1 cellular context compared by ENCODE assay signal in genomic region chr14:32078794-32079663, GRCh38.
A peak's percentile ranks its signal among the peaks of the same experiment; 100 is the strongest.
TF ChIP-seq lines count a peak whose summit lies in the region.

No MANE protein-coding gene starts in this region.

TF ChIP-seq in HepG2, 621 proteins besides CTCF, POLR2A, EP300 and RAD21 (continued from another document and continues in another):
- TF ChIP-seq GLI4 (CRISPR knock-in tag; IDR thresholded peaks at IDR 0.05; ENCODE audit: borderline replicate concordance) = no peak
- no peak for TF ChIP-seq IRF9 (CRISPR knock-in tag; IDR thresholded peaks at IDR 0.05; ENCODE audit: borderline replicate concordance)
- TF ChIP-seq, protein P1, sequence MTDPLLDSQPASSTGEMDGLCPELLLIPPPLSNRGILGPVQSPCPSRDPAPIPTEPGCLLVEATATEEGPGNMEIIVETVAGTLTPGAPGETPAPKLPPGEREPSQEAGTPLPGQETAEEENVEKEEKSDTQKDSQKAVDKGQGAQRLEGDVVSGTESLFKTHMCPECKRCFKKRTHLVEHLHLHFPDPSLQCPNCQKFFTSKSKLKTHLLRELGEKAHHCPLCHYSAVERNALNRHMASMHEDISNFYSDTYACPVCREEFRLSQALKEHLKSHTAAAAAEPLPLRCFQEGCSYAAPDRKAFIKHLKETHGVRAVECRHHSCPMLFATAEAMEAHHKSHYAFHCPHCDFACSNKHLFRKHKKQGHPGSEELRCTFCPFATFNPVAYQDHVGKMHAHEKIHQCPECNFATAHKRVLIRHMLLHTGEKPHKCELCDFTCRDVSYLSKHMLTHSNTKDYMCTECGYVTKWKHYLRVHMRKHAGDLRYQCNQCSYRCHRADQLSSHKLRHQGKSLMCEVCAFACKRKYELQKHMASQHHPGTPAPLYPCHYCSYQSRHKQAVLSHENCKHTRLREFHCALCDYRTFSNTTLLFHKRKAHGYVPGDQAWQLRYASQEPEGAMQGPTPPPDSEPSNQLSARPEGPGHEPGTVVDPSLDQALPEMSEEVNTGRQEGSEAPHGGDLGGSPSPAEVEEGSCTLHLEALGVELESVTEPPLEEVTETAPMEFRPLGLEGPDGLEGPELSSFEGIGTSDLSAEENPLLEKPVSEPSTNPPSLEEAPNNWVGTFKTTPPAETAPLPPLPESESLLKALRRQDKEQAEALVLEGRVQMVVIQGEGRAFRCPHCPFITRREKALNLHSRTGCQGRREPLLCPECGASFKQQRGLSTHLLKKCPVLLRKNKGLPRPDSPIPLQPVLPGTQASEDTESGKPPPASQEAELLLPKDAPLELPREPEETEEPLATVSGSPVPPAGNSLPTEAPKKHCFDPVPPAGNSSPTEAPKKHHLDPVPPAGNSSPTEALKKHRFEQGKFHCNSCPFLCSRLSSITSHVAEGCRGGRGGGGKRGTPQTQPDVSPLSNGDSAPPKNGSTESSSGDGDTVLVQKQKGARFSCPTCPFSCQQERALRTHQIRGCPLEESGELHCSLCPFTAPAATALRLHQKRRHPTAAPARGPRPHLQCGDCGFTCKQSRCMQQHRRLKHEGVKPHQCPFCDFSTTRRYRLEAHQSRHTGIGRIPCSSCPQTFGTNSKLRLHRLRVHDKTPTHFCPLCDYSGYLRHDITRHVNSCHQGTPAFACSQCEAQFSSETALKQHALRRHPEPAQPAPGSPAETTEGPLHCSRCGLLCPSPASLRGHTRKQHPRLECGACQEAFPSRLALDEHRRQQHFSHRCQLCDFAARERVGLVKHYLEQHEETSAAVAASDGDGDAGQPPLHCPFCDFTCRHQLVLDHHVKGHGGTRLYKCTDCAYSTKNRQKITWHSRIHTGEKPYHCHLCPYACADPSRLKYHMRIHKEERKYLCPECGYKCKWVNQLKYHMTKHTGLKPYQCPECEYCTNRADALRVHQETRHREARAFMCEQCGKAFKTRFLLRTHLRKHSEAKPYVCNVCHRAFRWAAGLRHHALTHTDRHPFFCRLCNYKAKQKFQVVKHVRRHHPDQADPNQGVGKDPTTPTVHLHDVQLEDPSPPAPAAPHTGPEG (CRISPR knock-in tag; IDR thresholded peaks at IDR 0.05) = no peak
- TF ChIP-seq, protein P2, sequence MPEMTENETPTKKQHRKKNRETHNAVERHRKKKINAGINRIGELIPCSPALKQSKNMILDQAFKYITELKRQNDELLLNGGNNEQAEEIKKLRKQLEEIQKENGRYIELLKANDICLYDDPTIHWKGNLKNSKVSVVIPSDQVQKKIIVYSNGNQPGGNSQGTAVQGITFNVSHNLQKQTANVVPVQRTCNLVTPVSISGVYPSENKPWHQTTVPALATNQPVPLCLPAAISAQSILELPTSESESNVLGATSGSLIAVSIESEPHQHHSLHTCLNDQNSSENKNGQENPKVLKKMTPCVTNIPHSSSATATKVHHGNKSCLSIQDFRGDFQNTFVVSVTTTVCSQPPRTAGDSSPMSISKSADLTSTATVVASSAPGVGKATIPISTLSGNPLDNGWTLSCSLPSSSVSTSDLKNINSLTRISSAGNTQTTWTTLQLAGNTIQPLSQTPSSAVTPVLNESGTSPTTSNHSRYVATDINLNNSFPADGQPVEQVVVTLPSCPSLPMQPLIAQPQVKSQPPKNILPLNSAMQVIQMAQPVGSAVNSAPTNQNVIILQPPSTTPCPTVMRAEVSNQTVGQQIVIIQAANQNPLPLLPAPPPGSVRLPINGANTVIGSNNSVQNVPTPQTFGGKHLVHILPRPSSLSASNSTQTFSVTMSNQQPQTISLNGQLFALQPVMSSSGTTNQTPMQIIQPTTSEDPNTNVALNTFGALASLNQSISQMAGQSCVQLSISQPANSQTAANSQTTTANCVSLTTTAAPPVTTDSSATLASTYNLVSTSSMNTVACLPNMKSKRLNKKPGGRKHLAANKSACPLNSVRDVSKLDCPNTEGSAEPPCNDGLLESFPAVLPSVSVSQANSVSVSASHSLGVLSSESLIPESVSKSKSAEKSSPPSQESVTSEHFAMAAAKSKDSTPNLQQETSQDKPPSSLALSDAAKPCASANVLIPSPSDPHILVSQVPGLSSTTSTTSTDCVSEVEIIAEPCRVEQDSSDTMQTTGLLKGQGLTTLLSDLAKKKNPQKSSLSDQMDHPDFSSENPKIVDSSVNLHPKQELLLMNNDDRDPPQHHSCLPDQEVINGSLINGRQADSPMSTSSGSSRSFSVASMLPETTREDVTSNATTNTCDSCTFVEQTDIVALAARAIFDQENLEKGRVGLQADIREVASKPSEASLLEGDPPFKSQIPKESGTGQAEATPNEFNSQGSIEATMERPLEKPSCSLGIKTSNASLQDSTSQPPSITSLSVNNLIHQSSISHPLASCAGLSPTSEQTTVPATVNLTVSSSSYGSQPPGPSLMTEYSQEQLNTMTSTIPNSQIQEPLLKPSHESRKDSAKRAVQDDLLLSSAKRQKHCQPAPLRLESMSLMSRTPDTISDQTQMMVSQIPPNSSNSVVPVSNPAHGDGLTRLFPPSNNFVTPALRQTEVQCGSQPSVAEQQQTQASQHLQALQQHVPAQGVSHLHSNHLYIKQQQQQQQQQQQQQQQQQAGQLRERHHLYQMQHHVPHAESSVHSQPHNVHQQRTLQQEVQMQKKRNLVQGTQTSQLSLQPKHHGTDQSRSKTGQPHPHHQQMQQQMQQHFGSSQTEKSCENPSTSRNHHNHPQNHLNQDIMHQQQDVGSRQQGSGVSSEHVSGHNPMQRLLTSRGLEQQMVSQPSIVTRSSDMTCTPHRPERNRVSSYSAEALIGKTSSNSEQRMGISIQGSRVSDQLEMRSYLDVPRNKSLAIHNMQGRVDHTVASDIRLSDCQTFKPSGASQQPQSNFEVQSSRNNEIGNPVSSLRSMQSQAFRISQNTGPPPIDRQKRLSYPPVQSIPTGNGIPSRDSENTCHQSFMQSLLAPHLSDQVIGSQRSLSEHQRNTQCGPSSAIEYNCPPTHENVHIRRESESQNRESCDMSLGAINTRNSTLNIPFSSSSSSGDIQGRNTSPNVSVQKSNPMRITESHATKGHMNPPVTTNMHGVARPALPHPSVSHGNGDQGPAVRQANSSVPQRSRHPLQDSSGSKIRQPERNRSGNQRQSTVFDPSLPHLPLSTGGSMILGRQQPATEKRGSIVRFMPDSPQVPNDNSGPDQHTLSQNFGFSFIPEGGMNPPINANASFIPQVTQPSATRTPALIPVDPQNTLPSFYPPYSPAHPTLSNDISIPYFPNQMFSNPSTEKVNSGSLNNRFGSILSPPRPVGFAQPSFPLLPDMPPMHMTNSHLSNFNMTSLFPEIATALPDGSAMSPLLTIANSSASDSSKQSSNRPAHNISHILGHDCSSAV (CRISPR knock-in tag; IDR thresholded peaks at IDR 0.05; ENCODE audit: borderline replicate concordance) = no peak; the same call in 1 of the 2 replicates
- no peak for TF ChIP-seq ZSCAN5A (CRISPR knock-in tag; IDR thresholded peaks at IDR 0.05; ENCODE audit: borderline replicate concordance)
- no peak for TF ChIP-seq ZNF547 (CRISPR knock-in tag; IDR thresholded peaks at IDR 0.05)
- no peak for TF ChIP-seq ZNF253 (CRISPR knock-in tag; IDR thresholded peaks at IDR 0.05; ENCODE audit: borderline replicate concordance)
- TF ChIP-seq JUNB (CRISPR knock-in tag; IDR thresholded peaks at IDR 0.05; ENCODE audit: borderline replicate concordance) = no peak; the same call in 1 of the 2 replicates
- no peak for TF ChIP-seq ZNF572 (CRISPR knock-in tag; IDR thresholded peaks at IDR 0.05)
- TF ChIP-seq ZBTB21 (CRISPR knock-in tag; IDR thresholded peaks at IDR 0.05) = no peak
- TF ChIP-seq ARNT2 (CRISPR knock-in tag; IDR thresholded peaks at IDR 0.05; ENCODE audit: low read depth) = no peak
- TF ChIP-seq KMT2A (CRISPR knock-in tag; IDR thresholded peaks at IDR 0.05) = peak; percentile 86; the same call in 1 of the 2 replicates
- no peak for TF ChIP-seq TGIF2 (CRISPR knock-in tag; IDR thresholded peaks at IDR 0.05)
- TF ChIP-seq ZNF678 (CRISPR knock-in tag; IDR thresholded peaks at IDR 0.05) = no peak
- TF ChIP-seq RBM39 (IDR thresholded peaks at IDR 0.05; ENCODE audit: low read depth, low read length, poor library complexity, severe bottlenecking) = no peak
- TF ChIP-seq ZNF788 (CRISPR knock-in tag; IDR thresholded peaks at IDR 0.05; ENCODE audit: borderline replicate concordance) = no peak
- TF ChIP-seq ZKSCAN5 (CRISPR knock-in tag; IDR thresholded peaks at IDR 0.05) = no peak
- TF ChIP-seq SALL2 (CRISPR knock-in tag; IDR thresholded peaks at IDR 0.05) = no peak
- no peak for TF ChIP-seq ZNF792 (CRISPR knock-in tag; IDR thresholded peaks at IDR 0.05)
- TF ChIP-seq TBX2 (CRISPR knock-in tag; IDR thresholded peaks at IDR 0.05; ENCODE audit: borderline replicate concordance) = no peak
- no peak for TF ChIP-seq PITX1 (CRISPR knock-in tag; IDR thresholded peaks at IDR 0.05)
- no peak for TF ChIP-seq ZBTB7A (CRISPR knock-in tag; IDR thresholded peaks at IDR 0.05)
- 0 out of 2 replicates have a peak, but pooled peaks have one; percentile 25 for TF ChIP-seq HMG20A (CRISPR knock-in tag; IDR thresholded peaks at IDR 0.05; ENCODE audit: borderline replicate concordance)
- TF ChIP-seq ZNF343 (CRISPR knock-in tag; IDR thresholded peaks at IDR 0.05) = no peak
- no peak for TF ChIP-seq ZNF761 (CRISPR knock-in tag; conservative IDR thresholded peaks at IDR 0.05)
- TF ChIP-seq GFI1 (CRISPR knock-in tag; IDR thresholded peaks at IDR 0.05; ENCODE audit: borderline replicate concordance) = peak; percentile 49; the same call in 1 of the 2 replicates
- no peak for TF ChIP-seq KLF13 (CRISPR knock-in tag; IDR thresholded peaks at IDR 0.05)
- no peak for TF ChIP-seq CCDC6 (CRISPR knock-in tag; IDR thresholded peaks at IDR 0.05)
- no peak for TF ChIP-seq ZNF207 (IDR thresholded peaks at IDR 0.05; ENCODE audit: borderline replicate concordance)
- no peak for TF ChIP-seq ARHGAP35 (CRISPR knock-in tag; IDR thresholded peaks at IDR 0.05; ENCODE audit: borderline replicate concordance)
- TF ChIP-seq ZNF501 (CRISPR knock-in tag; IDR thresholded peaks at IDR 0.05) = no peak
- TF ChIP-seq MEIS2 (CRISPR knock-in tag; IDR thresholded peaks at IDR 0.05) = no peak
- no peak; the same call in 1 of the 2 replicates for TF ChIP-seq HDAC2 (CRISPR knock-in tag; IDR thresholded peaks at IDR 0.05)
- no peak for TF ChIP-seq NR3C1 (CRISPR knock-in tag; IDR thresholded peaks at IDR 0.05)
- TF ChIP-seq HNF4G (IDR thresholded peaks at IDR 0.05; ENCODE audit: borderline replicate concordance, low read depth, low read length) = no peak
- no peak for TF ChIP-seq HNF4G (CRISPR knock-in tag; IDR thresholded peaks at IDR 0.05; ENCODE audit: borderline replicate concordance, low read depth)
- peak; percentile 43 for TF ChIP-seq ZNF18 (CRISPR knock-in tag; IDR thresholded peaks at IDR 0.05; ENCODE audit: insufficient replicate concordance)
- TF ChIP-seq LCORL (IDR thresholded peaks at IDR 0.05) = no peak; the same call in 1 of the 2 replicates
- no peak for TF ChIP-seq LCORL (CRISPR knock-in tag; IDR thresholded peaks at IDR 0.05)
- no peak for TF ChIP-seq ZNF362 (CRISPR knock-in tag; IDR thresholded peaks at IDR 0.05; ENCODE audit: borderline replicate concordance)
- 0 out of 2 replicates have a peak, but pooled peaks have one; percentile 38 for TF ChIP-seq ZFP36L1 (CRISPR knock-in tag; IDR thresholded peaks at IDR 0.05)
- 0 out of 2 replicates have a peak, but pooled peaks have one; percentile 7 for TF ChIP-seq ZNF124 (CRISPR knock-in tag; IDR thresholded peaks at IDR 0.05)
- TF ChIP-seq SIX4 (CRISPR knock-in tag; IDR thresholded peaks at IDR 0.05) = no peak
- TF ChIP-seq JUN (CRISPR knock-in tag; IDR thresholded peaks at IDR 0.05) = no peak
- TF ChIP-seq PHF8 (CRISPR knock-in tag; IDR thresholded peaks at IDR 0.05) = no peak
- no peak for TF ChIP-seq ZNF101 (CRISPR knock-in tag; IDR thresholded peaks at IDR 0.05; ENCODE audit: borderline replicate concordance, low read depth)
- TF ChIP-seq ZNF639 (CRISPR knock-in tag; conservative IDR thresholded peaks at IDR 0.05) = no peak
- no peak for TF ChIP-seq GTF3A (CRISPR knock-in tag; conservative IDR thresholded peaks at IDR 0.05)
- no peak for TF ChIP-seq SMAD9 (CRISPR knock-in tag; IDR thresholded peaks at IDR 0.05)
